In the genomic region with DNA sequence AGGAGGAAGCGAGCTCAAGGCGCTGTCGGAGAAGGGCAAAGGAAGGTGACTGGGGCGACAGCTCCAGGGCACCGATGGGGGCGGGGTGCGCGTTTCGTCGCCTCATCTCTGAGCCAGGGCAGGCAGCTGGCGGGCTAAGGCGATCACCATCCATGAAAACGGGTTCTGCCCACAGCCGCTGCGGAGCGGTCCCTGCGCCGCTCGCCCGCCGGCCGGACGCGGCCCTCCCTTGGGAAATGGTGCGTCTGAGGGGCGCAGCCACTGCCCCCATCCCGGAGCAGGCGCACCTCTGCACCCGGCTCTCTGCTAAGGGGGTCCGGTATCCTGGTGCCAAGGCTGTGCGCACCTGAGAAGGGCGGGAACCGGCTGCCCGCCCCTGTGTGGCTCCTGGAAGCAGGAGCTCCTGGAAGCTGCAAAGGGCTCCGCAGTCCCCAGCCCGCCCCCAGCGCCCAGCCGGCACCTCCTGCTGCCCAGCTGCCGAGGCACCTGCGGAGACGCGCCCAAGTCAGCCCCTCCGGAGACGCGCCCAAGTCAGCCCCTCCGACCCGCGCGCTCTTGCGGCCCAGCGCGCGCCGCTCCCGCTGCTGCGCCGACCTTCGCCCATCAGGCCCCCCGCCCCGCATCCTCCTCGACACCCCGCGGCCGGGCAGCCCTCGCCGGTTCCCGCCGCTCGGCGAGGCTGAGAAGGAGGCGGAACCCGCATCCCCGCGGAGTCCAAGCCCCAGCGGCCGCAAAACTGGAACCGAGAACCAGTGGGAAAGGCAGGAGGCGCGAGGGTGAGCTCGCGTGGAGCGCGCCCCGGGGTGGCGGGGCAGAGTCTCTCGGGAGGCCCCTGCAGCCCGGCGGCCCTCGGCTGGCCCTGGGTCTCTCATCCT, we compare ENCODE assay signal across 9 cellular contexts. TPM values are rescaled to one million over a fixed set of nuclear protein-coding genes. Genes with fewer than 3 reads are reported as not detected.
A peak's percentile ranks its signal among the peaks of the same experiment; 100 is the strongest.
DNase-seq lines count a peak whose midpoint lies in the region; ATAC-seq, FAIRE-seq and TF ChIP-seq lines count a peak whose summit lies in the region.
"Had no signal": no experiment of that assay in that cellular context is flagged by ENCODE, and none has a peak within 500 bp of the region (broad histone marks: within the 10 kb centered on the region; RNA-seq: fewer than 3 reads in every experiment).

No MANE protein-coding gene starts in this region.

- WGBS in heart left ventricle, 4 donors, result 1 to 2% (median 1%) methylated on average over 23 to 89 of the region's 89 CpGs

- H3K4me3 Mint-ChIP-seq in astrocyte (ENCODE audit: unreplicated experiment) (no peak overlapping the region), type B pancreatic cell (peak overlapping the region; percentile 60)
- H3K4me3 Mint-ChIP-seq: activated B cell treated with CpG ODN at 0.5 μM for 24 hours had no signal

- H3K9ac ChIP-seq in astrocyte (ENCODE audit: low read length), result no peak overlapping the region

- no peak overlapping the region for H3K27ac ChIP-seq in heart left ventricle
- H3K27ac ChIP-seq in astrocyte (ENCODE audit: low read depth, low read length), result no peak overlapping the region
- H3K27ac ChIP-seq in left lung, result no peak overlapping the region

- no peak for TF ChIP-seq POLR2A in heart left ventricle (IDR thresholded peaks at IDR 0.05)

- peak in 1 of 5 donors; percentile 61 for DNase-seq in heart left ventricle
- DNase-seq in Right ventricle myocardium superior, result no peak
- DNase-seq in astrocyte (ENCODE audit: low read depth), result no peak
- peak in 1 of 2 donors; percentile 87 for DNase-seq in left lung
- no peak for DNase-seq in type B pancreatic cell (ENCODE audit: extremely low spot score, unreplicated experiment)
- no peak for DNase-seq in ACHN
- DNase-seq in SKM-1 (lab: John Stamatoyannopoulos, UW; ENCODE audit: unreplicated experiment), result no peak
- no peak for DNase-seq in cerebellum (ENCODE audit: low spot score)
- DNase-seq: activated B cell treated with CpG ODN at 0.5 μM for 24 hours had no signal

- H3K4me1 ChIP-seq in heart left ventricle, result peaks cover 0 to 18% (median 6%) of the 10 kb centered on the region in 12 donors
- peaks cover 11% of the 10 kb centered on the region for H3K4me1 ChIP-seq in astrocyte (ENCODE audit: insufficient read depth, low read length)
- H3K4me1 ChIP-seq in left lung, result peaks cover 5 to 14% of the 10 kb centered on the region in 2 donors

- ATAC-seq in heart left ventricle (peak in 1 of 4 donors; percentile 49), Right ventricle myocardium superior (ENCODE audit: poor library complexity) (no peak), left lung (peak; percentile 32)

- H3K9me3 ChIP-seq in heart left ventricle, result no peaks in the 10 kb centered on the region
- no peaks in the 10 kb centered on the region for H3K9me3 ChIP-seq in astrocyte (ENCODE audit: insufficient read depth, low read depth, low read length)
- H3K9me3 ChIP-seq in left lung, result no peaks in the 10 kb centered on the region

- peak overlapping the region; percentile 78 for H2AFZ ChIP-seq in astrocyte (ENCODE audit: low read depth, low read length)

- no peak for FAIRE-seq in astrocyte (lab: Jason Lieb, UNC)

- H3K36me3 ChIP-seq in heart left ventricle, result no peaks in the 10 kb centered on the region
- H3K36me3 ChIP-seq in astrocyte (ENCODE audit: insufficient read depth, low read length), result no peaks in the 10 kb centered on the region
- H3K36me3 ChIP-seq in left lung, result no peaks in the 10 kb centered on the region

- peak overlapping the region in 10 of 12 donors; percentile 6 to 55 (median 26) for H3K4me3 ChIP-seq in heart left ventricle
- peak overlapping the region; percentile 10 for H3K4me3 ChIP-seq in astrocyte (ENCODE audit: insufficient read depth, low read depth, low read length)
- H3K4me3 ChIP-seq in left lung, result peak overlapping the region; percentile 29 to 58

- H3K27ac Mint-ChIP-seq in astrocyte (ENCODE audit: unreplicated experiment) (no peak overlapping the region), type B pancreatic cell (no peak overlapping the region)
- H3K27ac Mint-ChIP-seq: activated B cell treated with CpG ODN at 0.5 μM for 24 hours had no signal

- no peaks in the 10 kb centered on the region for H3K79me2 ChIP-seq in astrocyte (ENCODE audit: insufficient read depth, low read length)

- H3K27me3 ChIP-seq in heart left ventricle, result peaks cover 18 to 86% (median 55%) of the 10 kb centered on the region in 9 donors
- peaks cover 21% of the 10 kb centered on the region for H3K27me3 ChIP-seq in astrocyte (ENCODE audit: insufficient read depth, low read length)
- peaks cover 24 to 96% of the 10 kb centered on the region in 2 donors for H3K27me3 ChIP-seq in left lung

- H4K20me1 ChIP-seq in astrocyte (ENCODE audit: insufficient read depth, low read length), result no peaks in the 10 kb centered on the region

- H3K36me3 Mint-ChIP-seq in astrocyte (ENCODE audit: low read depth, unreplicated experiment) (no peaks in the 10 kb centered on the region), type B pancreatic cell (peaks cover 5% of the 10 kb centered on the region)

- intact Hi-C loops in heart left ventricle (cut with DNase I), result no loop called here
- intact Hi-C loops in Right ventricle myocardium superior (cut with DNase I), result no loop called here
- intact Hi-C loops in left lung (cut with DNase I), result no loop called here

- peak overlapping the region; percentile 79 for H3K4me2 ChIP-seq in astrocyte (ENCODE audit: low read length)

- TF ChIP-seq CTCF in heart left ventricle (IDR thresholded peaks at IDR 0.05) (no peak), astrocyte (IDR thresholded peaks at IDR 0.05; ENCODE audit: insufficient read depth, low read depth, low read length) (no peak), left lung (IDR thresholded peaks at IDR 0.05) (no peak), type B pancreatic cell (conservative IDR thresholded peaks at IDR 0.05) (no peak)

- peaks cover 43% of the 10 kb centered on the region for H3K27me3 Mint-ChIP-seq in astrocyte (ENCODE audit: low read depth, unreplicated experiment)
- H3K27me3 Mint-ChIP-seq in type B pancreatic cell, result peaks cover 81% of the 10 kb centered on the region

- in situ Hi-C loops in ACHN (cut with HindIII; ENCODE audit: low pct_ligation_motif_present, low pct_unique_long_range_greater_than_20kb, low sequenced_read_pairs), result no loop called here

- H3K9me3 Mint-ChIP-seq in astrocyte (ENCODE audit: unreplicated experiment) (peaks cover 13% of the 10 kb centered on the region), type B pancreatic cell (no peaks in the 10 kb centered on the region)
- H3K9me3 Mint-ChIP-seq: activated B cell treated with CpG ODN at 0.5 μM for 24 hours had no signal

- H3K4me1 Mint-ChIP-seq in astrocyte (ENCODE audit: low read depth, unreplicated experiment) (peaks cover 18% of the 10 kb centered on the region), type B pancreatic cell (ENCODE audit: unreplicated experiment) (peaks cover 3% of the 10 kb centered on the region)

RNA-seq across cellular contexts. Expression of gene ANKRD34B, which starts 0.8 kb away (rescaled TPM):
- total RNA-seq in heart left ventricle (under 1 TPM in 1 of 9 donors, not detected in 8; 0.09 TPM), Right ventricle myocardium superior (not detected), astrocyte (0.10 and 0.20 TPM in 2 replicates), left lung (1 to 10 TPM in 1 of 2 donors, under 1 TPM in 1; 0.15 to 2.8 TPM), type B pancreatic cell (ENCODE audit: low replicate concordance) (0.07 and 0.19 TPM in 2 replicates), cerebellum (0.27 TPM)
- polyA plus RNA-seq in heart left ventricle, result not detected
- total RNA-seq: activated B cell treated with CpG ODN at 0.5 μM for 24 hours had no signal
